Comparison of ENCODE assay signal across 1 cellular context in the genomic region with DNA sequence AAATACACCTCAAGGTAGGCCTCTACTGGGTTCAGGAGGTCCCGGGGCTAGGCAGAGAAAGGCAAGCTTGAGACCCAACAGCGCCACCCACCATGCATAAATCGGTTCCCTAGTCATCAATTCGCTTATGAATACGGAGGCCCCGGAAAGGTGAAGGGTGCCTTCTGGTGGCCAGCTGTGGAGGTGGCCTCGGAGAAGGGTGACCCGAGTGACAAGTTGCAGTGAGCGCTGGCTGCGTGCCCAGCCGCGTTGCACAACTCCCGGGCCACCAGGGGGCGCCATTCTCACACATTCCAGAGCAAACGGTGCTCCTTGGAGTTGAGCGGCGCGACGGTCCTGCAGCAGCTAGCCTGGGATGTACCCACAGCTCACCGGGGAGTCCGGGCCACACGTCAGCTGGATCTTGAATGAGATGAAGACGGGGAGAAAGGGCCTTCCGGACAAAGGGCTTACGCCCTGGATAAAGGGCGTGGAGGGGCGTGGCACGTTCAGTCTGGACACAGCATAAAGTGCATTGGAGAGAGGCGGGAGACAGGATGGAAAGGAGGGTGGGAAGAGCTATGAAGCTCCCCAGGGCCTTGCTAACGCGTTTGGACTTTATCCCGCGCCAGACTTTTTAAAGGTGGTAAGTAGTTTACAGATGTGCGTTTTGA.
A peak's percentile ranks its signal among the peaks of the same experiment; 100 is the strongest.
TF ChIP-seq lines count a peak whose summit lies in the region.

No MANE protein-coding gene starts in this region.

TF ChIP-seq in HepG2, 621 proteins besides CTCF, POLR2A, EP300 and RAD21 (continued from another document and continues in another):
- TF ChIP-seq, protein P1, sequence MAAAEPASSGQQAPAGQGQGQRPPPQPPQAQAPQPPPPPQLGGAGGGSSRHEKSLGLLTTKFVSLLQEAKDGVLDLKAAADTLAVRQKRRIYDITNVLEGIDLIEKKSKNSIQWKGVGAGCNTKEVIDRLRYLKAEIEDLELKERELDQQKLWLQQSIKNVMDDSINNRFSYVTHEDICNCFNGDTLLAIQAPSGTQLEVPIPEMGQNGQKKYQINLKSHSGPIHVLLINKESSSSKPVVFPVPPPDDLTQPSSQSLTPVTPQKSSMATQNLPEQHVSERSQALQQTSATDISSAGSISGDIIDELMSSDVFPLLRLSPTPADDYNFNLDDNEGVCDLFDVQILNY (CRISPR knock-in tag; conservative IDR thresholded peaks at IDR 0.05), result no peak
- TF ChIP-seq ZNF335 (CRISPR knock-in tag; IDR thresholded peaks at IDR 0.05) (peak; percentile 53), MEIS1 (CRISPR knock-in tag; IDR thresholded peaks at IDR 0.05; ENCODE audit: borderline replicate concordance) (peak; percentile 99), PITX1 (CRISPR knock-in tag; IDR thresholded peaks at IDR 0.05) (peak; percentile 81), SATB2 (CRISPR knock-in tag; IDR thresholded peaks at IDR 0.05) (no peak; the same call in 1 of the 2 replicates), ZZZ3 (CRISPR knock-in tag; IDR thresholded peaks at IDR 0.05; ENCODE audit: borderline replicate concordance) (0 out of 2 replicates have a peak, but pooled peaks have one; percentile 59), ZNF792 (CRISPR knock-in tag; IDR thresholded peaks at IDR 0.05) (peak; percentile 97), LCORL (IDR thresholded peaks at IDR 0.05) (peak; percentile 72), LCORL (CRISPR knock-in tag; IDR thresholded peaks at IDR 0.05) (peak; percentile 95), MXD3 (CRISPR knock-in tag; IDR thresholded peaks at IDR 0.05) (peak; percentile 75), ZNF563 (CRISPR knock-in tag; IDR thresholded peaks at IDR 0.05) (no peak), EEA1 (CRISPR knock-in tag; IDR thresholded peaks at IDR 0.05; ENCODE audit: borderline replicate concordance) (0 out of 2 replicates have a peak, but pooled peaks have one; percentile 35), HMGA1 (CRISPR knock-in tag; conservative IDR thresholded peaks at IDR 0.05) (no peak), SMARCC2 (IDR thresholded peaks at IDR 0.05) (no peak), ZNF639 (CRISPR knock-in tag; conservative IDR thresholded peaks at IDR 0.05) (peak; percentile 94), KDM5A (IDR thresholded peaks at IDR 0.05; ENCODE audit: borderline replicate concordance, low read length) (no peak), SNAPC4 (CRISPR knock-in tag; IDR thresholded peaks at IDR 0.05) (0 out of 2 replicates have a peak, but pooled peaks have one; percentile 80), ZNF432 (CRISPR knock-in tag; IDR thresholded peaks at IDR 0.05; ENCODE audit: borderline replicate concordance) (no peak), ATF7 (IDR thresholded peaks at IDR 0.05) (no peak), ATF7 (CRISPR knock-in tag; IDR thresholded peaks at IDR 0.05) (peak; percentile 83), ASH2L (IDR thresholded peaks at IDR 0.05; ENCODE audit: insufficient read length, low read depth, low read length) (peak; percentile 72), CBFB (CRISPR knock-in tag; IDR thresholded peaks at IDR 0.05) (peak; percentile 95), ZFAT (CRISPR knock-in tag; conservative IDR thresholded peaks at IDR 0.05) (no peak), ZBTB1 (CRISPR knock-in tag; IDR thresholded peaks at IDR 0.05; ENCODE audit: borderline replicate concordance) (no peak), ZMYM2 (CRISPR knock-in tag; IDR thresholded peaks at IDR 0.05) (peak; percentile 65; the same call in 1 of the 2 replicates), NFE2 (CRISPR knock-in tag; IDR thresholded peaks at IDR 0.05) (no peak), ZNF30 (CRISPR knock-in tag; IDR thresholded peaks at IDR 0.05) (no peak), BATF2 (CRISPR knock-in tag; IDR thresholded peaks at IDR 0.05) (no peak), NCOA1 (CRISPR knock-in tag; IDR thresholded peaks at IDR 0.05) (peak; percentile 94), CHD2 (IDR thresholded peaks at IDR 0.05; ENCODE audit: low read depth, low read length) (peak; percentile 60; the same call in 1 of the 2 replicates), PLRG1 (conservative IDR thresholded peaks at IDR 0.05) (no peak), ZNF761 (CRISPR knock-in tag; conservative IDR thresholded peaks at IDR 0.05) (peak; percentile 94; the same call in 1 of the 2 replicates)
- TF ChIP-seq, protein P2, sequence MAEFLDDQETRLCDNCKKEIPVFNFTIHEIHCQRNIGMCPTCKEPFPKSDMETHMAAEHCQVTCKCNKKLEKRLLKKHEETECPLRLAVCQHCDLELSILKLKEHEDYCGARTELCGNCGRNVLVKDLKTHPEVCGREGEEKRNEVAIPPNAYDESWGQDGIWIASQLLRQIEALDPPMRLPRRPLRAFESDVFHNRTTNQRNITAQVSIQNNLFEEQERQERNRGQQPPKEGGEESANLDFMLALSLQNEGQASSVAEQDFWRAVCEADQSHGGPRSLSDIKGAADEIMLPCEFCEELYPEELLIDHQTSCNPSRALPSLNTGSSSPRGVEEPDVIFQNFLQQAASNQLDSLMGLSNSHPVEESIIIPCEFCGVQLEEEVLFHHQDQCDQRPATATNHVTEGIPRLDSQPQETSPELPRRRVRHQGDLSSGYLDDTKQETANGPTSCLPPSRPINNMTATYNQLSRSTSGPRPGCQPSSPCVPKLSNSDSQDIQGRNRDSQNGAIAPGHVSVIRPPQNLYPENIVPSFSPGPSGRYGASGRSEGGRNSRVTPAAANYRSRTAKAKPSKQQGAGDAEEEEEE (CRISPR knock-in tag; IDR thresholded peaks at IDR 0.05; ENCODE audit: borderline replicate concordance), result peak; percentile 98
- TF ChIP-seq, protein P3, sequence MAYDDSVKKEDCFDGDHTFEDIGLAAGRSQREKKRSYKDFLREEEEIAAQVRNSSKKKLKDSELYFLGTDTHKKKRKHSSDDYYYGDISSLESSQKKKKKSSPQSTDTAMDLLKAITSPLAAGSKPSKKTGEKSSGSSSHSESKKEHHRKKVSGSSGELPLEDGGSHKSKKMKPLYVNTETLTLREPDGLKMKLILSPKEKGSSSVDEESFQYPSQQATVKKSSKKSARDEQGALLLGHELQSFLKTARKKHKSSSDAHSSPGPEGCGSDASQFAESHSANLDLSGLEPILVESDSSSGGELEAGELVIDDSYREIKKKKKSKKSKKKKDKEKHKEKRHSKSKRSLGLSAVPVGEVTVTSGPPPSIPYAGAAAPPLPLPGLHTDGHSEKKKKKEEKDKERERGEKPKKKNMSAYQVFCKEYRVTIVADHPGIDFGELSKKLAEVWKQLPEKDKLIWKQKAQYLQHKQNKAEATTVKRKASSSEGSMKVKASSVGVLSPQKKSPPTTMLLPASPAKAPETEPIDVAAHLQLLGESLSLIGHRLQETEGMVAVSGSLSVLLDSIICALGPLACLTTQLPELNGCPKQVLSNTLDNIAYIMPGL (CRISPR knock-in tag; IDR thresholded peaks at IDR 0.05; ENCODE audit: borderline replicate concordance in 1 of 2, low read depth in 1 of 2), result peak; percentile 99 to 100
- TF ChIP-seq, protein P4, sequence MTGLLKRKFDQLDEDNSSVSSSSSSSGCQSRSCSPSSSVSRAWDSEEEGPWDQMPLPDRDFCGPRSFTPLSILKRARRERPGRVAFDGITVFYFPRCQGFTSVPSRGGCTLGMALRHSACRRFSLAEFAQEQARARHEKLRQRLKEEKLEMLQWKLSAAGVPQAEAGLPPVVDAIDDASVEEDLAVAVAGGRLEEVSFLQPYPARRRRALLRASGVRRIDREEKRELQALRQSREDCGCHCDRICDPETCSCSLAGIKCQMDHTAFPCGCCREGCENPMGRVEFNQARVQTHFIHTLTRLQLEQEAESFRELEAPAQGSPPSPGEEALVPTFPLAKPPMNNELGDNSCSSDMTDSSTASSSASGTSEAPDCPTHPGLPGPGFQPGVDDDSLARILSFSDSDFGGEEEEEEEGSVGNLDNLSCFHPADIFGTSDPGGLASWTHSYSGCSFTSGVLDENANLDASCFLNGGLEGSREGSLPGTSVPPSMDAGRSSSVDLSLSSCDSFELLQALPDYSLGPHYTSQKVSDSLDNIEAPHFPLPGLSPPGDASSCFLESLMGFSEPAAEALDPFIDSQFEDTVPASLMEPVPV (CRISPR knock-in tag; IDR thresholded peaks at IDR 0.05), result peak; percentile 71; the same call in 1 of the 2 replicates
- TF ChIP-seq, protein P5, sequence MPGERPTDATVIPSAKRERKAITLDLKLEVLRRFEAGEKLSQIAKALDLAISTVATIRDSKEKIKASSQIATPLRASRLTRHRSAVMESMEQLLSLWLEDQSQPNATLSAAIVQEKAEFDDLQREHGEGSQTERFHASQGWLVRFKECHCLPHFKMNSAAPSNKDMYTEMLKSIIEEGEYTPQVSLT (CRISPR knock-in tag; IDR thresholded peaks at IDR 0.05; ENCODE audit: borderline replicate concordance, low read depth), result peak; percentile 54
- TF ChIP-seq, protein P6, sequence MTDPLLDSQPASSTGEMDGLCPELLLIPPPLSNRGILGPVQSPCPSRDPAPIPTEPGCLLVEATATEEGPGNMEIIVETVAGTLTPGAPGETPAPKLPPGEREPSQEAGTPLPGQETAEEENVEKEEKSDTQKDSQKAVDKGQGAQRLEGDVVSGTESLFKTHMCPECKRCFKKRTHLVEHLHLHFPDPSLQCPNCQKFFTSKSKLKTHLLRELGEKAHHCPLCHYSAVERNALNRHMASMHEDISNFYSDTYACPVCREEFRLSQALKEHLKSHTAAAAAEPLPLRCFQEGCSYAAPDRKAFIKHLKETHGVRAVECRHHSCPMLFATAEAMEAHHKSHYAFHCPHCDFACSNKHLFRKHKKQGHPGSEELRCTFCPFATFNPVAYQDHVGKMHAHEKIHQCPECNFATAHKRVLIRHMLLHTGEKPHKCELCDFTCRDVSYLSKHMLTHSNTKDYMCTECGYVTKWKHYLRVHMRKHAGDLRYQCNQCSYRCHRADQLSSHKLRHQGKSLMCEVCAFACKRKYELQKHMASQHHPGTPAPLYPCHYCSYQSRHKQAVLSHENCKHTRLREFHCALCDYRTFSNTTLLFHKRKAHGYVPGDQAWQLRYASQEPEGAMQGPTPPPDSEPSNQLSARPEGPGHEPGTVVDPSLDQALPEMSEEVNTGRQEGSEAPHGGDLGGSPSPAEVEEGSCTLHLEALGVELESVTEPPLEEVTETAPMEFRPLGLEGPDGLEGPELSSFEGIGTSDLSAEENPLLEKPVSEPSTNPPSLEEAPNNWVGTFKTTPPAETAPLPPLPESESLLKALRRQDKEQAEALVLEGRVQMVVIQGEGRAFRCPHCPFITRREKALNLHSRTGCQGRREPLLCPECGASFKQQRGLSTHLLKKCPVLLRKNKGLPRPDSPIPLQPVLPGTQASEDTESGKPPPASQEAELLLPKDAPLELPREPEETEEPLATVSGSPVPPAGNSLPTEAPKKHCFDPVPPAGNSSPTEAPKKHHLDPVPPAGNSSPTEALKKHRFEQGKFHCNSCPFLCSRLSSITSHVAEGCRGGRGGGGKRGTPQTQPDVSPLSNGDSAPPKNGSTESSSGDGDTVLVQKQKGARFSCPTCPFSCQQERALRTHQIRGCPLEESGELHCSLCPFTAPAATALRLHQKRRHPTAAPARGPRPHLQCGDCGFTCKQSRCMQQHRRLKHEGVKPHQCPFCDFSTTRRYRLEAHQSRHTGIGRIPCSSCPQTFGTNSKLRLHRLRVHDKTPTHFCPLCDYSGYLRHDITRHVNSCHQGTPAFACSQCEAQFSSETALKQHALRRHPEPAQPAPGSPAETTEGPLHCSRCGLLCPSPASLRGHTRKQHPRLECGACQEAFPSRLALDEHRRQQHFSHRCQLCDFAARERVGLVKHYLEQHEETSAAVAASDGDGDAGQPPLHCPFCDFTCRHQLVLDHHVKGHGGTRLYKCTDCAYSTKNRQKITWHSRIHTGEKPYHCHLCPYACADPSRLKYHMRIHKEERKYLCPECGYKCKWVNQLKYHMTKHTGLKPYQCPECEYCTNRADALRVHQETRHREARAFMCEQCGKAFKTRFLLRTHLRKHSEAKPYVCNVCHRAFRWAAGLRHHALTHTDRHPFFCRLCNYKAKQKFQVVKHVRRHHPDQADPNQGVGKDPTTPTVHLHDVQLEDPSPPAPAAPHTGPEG (CRISPR knock-in tag; IDR thresholded peaks at IDR 0.05), result no peak; the same call in 1 of the 2 replicates
